2 cellular contexts compared by ENCODE assay signal in the genomic region with DNA sequence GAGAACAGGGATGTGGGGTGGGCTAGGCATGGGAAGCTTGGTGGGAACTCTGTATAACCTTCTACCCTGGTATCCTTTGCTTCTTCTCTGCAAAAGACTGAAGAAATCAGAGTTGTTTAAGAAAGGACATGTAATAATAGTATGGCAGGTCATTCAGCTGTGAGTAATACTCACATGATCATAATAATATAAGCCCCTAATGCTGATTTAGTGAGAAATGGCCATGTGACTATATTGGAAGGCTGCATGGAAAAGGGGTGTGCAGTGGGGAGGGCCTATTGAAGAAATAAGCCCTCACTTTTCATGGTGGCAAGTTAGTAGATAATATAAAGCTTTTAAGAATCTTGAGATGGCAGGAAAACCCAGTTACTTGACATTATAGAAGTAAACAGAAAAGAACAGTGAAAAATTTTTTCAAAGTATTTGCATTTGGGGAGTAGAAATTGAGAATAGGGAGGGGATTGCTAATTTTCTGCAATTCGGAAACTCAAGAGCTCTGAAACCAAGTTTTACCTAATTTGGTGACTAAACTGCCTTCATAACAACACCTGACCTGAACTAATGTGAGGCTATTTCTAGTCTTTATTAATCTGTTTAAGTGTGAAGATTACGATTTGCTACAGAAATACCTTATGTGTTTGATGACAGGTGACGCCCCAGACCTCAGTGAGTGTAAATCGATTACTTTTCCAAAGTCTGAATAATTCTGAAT.
TF ChIP-seq lines count a peak whose summit lies in the region.

No MANE protein-coding gene starts in this region.

TF ChIP-seq in A549, 52 proteins besides CTCF, POLR2A, EP300 and RAD21 (continued from another document):
- TF ChIP-seq, protein P1, sequence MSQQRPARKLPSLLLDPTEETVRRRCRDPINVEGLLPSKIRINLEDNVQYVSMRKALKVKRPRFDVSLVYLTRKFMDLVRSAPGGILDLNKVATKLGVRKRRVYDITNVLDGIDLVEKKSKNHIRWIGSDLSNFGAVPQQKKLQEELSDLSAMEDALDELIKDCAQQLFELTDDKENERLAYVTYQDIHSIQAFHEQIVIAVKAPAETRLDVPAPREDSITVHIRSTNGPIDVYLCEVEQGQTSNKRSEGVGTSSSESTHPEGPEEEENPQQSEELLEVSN (IDR thresholded peaks at IDR 0.05; ENCODE audit: borderline replicate concordance, low read depth), result no peak
TF ChIP-seq in A549: peak in this region for 0.

TF ChIP-seq in IMR-90, 13 proteins besides CTCF, POLR2A, EP300 and RAD21 (continued from another document):
- TF ChIP-seq, protein P2, sequence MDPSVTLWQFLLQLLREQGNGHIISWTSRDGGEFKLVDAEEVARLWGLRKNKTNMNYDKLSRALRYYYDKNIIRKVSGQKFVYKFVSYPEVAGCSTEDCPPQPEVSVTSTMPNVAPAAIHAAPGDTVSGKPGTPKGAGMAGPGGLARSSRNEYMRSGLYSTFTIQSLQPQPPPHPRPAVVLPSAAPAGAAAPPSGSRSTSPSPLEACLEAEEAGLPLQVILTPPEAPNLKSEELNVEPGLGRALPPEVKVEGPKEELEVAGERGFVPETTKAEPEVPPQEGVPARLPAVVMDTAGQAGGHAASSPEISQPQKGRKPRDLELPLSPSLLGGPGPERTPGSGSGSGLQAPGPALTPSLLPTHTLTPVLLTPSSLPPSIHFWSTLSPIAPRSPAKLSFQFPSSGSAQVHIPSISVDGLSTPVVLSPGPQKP (IDR thresholded peaks at IDR 0.05; ENCODE audit: borderline replicate concordance, low read depth, low read length), result no peak
- TF ChIP-seq SMC3 (IDR thresholded peaks at IDR 0.05; ENCODE audit: low read depth, low read length), result no peak
